Comparison of ENCODE assay signal across 33 cellular contexts in the genomic region with DNA sequence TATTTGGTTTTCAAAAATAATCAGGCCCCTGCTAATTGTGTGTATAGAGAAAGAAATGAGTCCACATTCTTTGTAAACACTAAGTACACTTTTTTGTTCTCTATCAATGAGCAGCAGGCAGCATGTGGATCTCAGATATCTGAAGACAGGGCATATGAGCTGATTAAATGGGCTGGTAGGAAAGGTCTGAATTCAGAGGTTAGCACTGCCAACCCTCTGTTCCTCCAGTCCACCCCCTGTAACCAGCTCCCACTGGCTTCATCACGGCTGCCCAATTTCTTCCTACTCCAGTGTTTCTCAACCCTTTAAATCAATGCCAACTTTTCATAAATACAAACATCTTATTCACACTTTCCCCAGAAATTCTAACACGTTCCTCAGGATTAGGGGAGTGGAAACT.
"Had no signal": no experiment of that assay in that cellular context is flagged by ENCODE, and none has a peak within 500 bp of the region (broad histone marks: within the 10 kb centered on the region; RNA-seq: fewer than 3 reads in every experiment).

No MANE protein-coding gene starts in this region.

- H3K27ac Mint-ChIP-seq: activated CD4-positive, alpha-beta T cell treated with anti-CD3 and anti-CD28 coated beads, Interleukin-2, amount 10 ng/mL, durations not matched to agents 24 days and 14 days; activated CD8-positive, alpha-beta T cell treated with anti-CD3 and anti-CD28 coated beads for 36 hours; activated naive CD4-positive, alpha-beta T cell treated with anti-CD3 and anti-CD28 coated beads, Interleukin-2, amount 50 U/mL, for 24 hours; activated naive CD8-positive, alpha-beta T cell treated with anti-CD3 and anti-CD28 coated beads, Interleukin-2, amount 10 ng/mL, durations not matched to agents 7 days and 5 days; activated T-helper 2 cell treated with anti-CD3 and anti-CD28 coated beads, Interferon-gamma antibody, Interleukin-2, Interleukin-4, amounts not matched to agents 10 μg/mL and 5 μg/mL and 100 μg/mL, durations not matched to agents 14 hours and 24 hours and 36 hours; IgD-negative memory B cell had no signal

- H2AFZ ChIP-seq: PC-9 had no signal

- DNase-seq: activated CD4-positive, alpha-beta T cell treated with anti-CD3 and anti-CD28 coated beads, Interleukin-2, amount 10 ng/mL, durations not matched to agents 24 days and 14 days; activated CD4-positive, alpha-beta T cell treated with anti-CD3 and anti-CD28 coated beads, Interleukin-2, amount 50 U/mL, for 4 hours; activated CD4-positive, CD25-positive, alpha-beta regulatory T cell; activated CD8-positive, alpha-beta T cell treated with anti-CD3 and anti-CD28 coated beads for 36 hours; activated gamma-delta T cell; activated naive CD4-positive, alpha-beta T cell treated with Interleukin-2 at 50 U/mL for 16 hours; activated naive CD8-positive, alpha-beta T cell treated with anti-CD3 and anti-CD28 coated beads, Interleukin-2, amount 10 ng/mL, durations not matched to agents 7 days and 5 days; activated T-cell treated with anti-CD3 and anti-CD28 coated beads, Interleukin-2, amount 50 U/mL, for 1 hour; amygdala; Karpas-422; KBM-7; MG63; NCI-H1092; NCI-H1436 treated with DMSO at 0.1 percent for 48 hours; NCI-H187 treated with DMSO at 0.1 percent for 48 hours; NCI-H2081 treated with DMSO at 0.1 percent for 48 hours; NCI-H345; NCI-H524 treated with DMSO at 0.1 percent for 48 hours; NCI-H82; PC-9; SW 1271; T-helper 1 cell; T-helper 2 cell; T-helper 9 cell had no signal

- H3K4me2 ChIP-seq: PC-9 had no signal

- H3K27me3 ChIP-seq: ascending aorta, cardiac muscle cell, MG63 had no signal

- H3K4me1 Mint-ChIP-seq: activated CD4-positive, alpha-beta T cell treated with anti-CD3 and anti-CD28 coated beads, Interleukin-2, amount 10 ng/mL, durations not matched to agents 24 days and 14 days; activated naive CD4-positive, alpha-beta T cell treated with anti-CD3 and anti-CD28 coated beads, Interleukin-2, amount 50 U/mL, for 24 hours; activated naive CD8-positive, alpha-beta T cell treated with anti-CD3 and anti-CD28 coated beads, Interleukin-2, amount 10 ng/mL, durations not matched to agents 7 days and 5 days; central memory CD8-positive, alpha-beta T cell; IgD-negative memory B cell had no signal

- H3K4me3 ChIP-seq: ascending aorta, cardiac muscle cell, MG63, PC-9 had no signal

- H3K36me3 Mint-ChIP-seq: activated naive CD4-positive, alpha-beta T cell treated with anti-CD3 and anti-CD28 coated beads, Interleukin-2, amount 50 U/mL, for 24 hours; activated naive CD8-positive, alpha-beta T cell treated with anti-CD3 and anti-CD28 coated beads, Interleukin-2, amount 10 ng/mL, durations not matched to agents 7 days and 5 days; IgD-negative memory B cell had no signal

- H3K4me3 Mint-ChIP-seq: activated CD4-positive, alpha-beta T cell treated with anti-CD3 and anti-CD28 coated beads, Interleukin-2, amount 10 ng/mL, durations not matched to agents 24 days and 14 days; activated CD8-positive, alpha-beta T cell treated with anti-CD3 and anti-CD28 coated beads for 36 hours; activated naive CD4-positive, alpha-beta T cell treated with anti-CD3 and anti-CD28 coated beads, Interleukin-2, amount 50 U/mL, for 24 hours; activated naive CD8-positive, alpha-beta T cell treated with anti-CD3 and anti-CD28 coated beads, Interleukin-2, amount 10 ng/mL, durations not matched to agents 7 days and 5 days; central memory CD8-positive, alpha-beta T cell had no signal

- H3K9me3 Mint-ChIP-seq: activated CD4-positive, alpha-beta T cell treated with anti-CD3 and anti-CD28 coated beads, Interleukin-2, amount 10 ng/mL, durations not matched to agents 24 days and 14 days; activated naive CD4-positive, alpha-beta T cell treated with anti-CD3 and anti-CD28 coated beads, Interleukin-2, amount 50 U/mL, for 24 hours; central memory CD8-positive, alpha-beta T cell had no signal

- H3K36me3 ChIP-seq: ascending aorta, cardiac muscle cell, MG63 had no signal

- H3K9me3 ChIP-seq: MG63 had no signal

- H3K27ac ChIP-seq: ascending aorta, cardiac muscle cell, PC-9, RWPE1, VCaP had no signal

- H3K27me3 Mint-ChIP-seq: activated CD4-positive, alpha-beta T cell treated with anti-CD3 and anti-CD28 coated beads, Interleukin-2, amount 10 ng/mL, durations not matched to agents 24 days and 14 days; activated CD8-positive, alpha-beta T cell treated with anti-CD3 and anti-CD28 coated beads for 36 hours; activated naive CD4-positive, alpha-beta T cell treated with anti-CD3 and anti-CD28 coated beads, Interleukin-2, amount 50 U/mL, for 24 hours; activated naive CD8-positive, alpha-beta T cell treated with anti-CD3 and anti-CD28 coated beads, Interleukin-2, amount 10 ng/mL, durations not matched to agents 7 days and 5 days; central memory CD8-positive, alpha-beta T cell; IgD-negative memory B cell had no signal

- H3K4me1 ChIP-seq: ascending aorta had no signal

- ATAC-seq: activated CD8-positive, alpha-beta T cell treated with anti-CD3 and anti-CD28 coated beads for 36 hours; Right ventricle myocardium inferior had no signal
